ENCODE assay signal across 11 cellular contexts in genomic region chr10:104326991-104327610, GRCh38. TPM values are rescaled to one million over a fixed set of nuclear protein-coding genes. Genes with fewer than 3 reads are reported as not detected.
A peak's percentile ranks its signal among the peaks of the same experiment; 100 is the strongest.
DNase-seq lines count a peak whose midpoint lies in the region; ATAC-seq and TF ChIP-seq lines count a peak whose summit lies in the region.
"Had no signal": no experiment of that assay in that cellular context is flagged by ENCODE, and none has a peak within 500 bp of the region (broad histone marks: within the 10 kb centered on the region; RNA-seq: fewer than 3 reads in every experiment).

No MANE protein-coding gene starts in this region.

- no peak overlapping the region for H2AFZ ChIP-seq in DND-41 (ENCODE audit: low read depth, low read length)

- H3K79me2 ChIP-seq in DND-41 (ENCODE audit: insufficient read depth, low read length) = peaks cover 100% of the 10 kb centered on the region

- H3K9me3 ChIP-seq in DND-41 (ENCODE audit: insufficient read depth, low read length, severe bottlenecking) = no peaks in the 10 kb centered on the region
- H3K9me3 ChIP-seq in gastroesophageal sphincter = no peaks in the 10 kb centered on the region

- H3K4me2 ChIP-seq in DND-41 (ENCODE audit: insufficient read depth, low read length) = no peak overlapping the region

- H3K4me3 ChIP-seq in DND-41 (ENCODE audit: low read depth in 1 of 2, low read length in 2 of 2) (no peak overlapping the region), gastroesophageal sphincter (no peak overlapping the region)

- TF ChIP-seq CTCF in DND-41 (IDR thresholded peaks at IDR 0.05; ENCODE audit: borderline replicate concordance, extremely low read depth, low read length, poor library complexity, severe bottlenecking) (no peak), gastroesophageal sphincter (IDR thresholded peaks at IDR 0.05) (no peak)

- 87 to 89% methylated on average over 7 to 9 of the region's 9 CpGs for WGBS in gastroesophageal sphincter (ENCODE audit: low coverage in 1 of 2), 2 donors

- no peak overlapping the region for H3K9ac ChIP-seq in DND-41 (ENCODE audit: low read depth, low read length)

- no peaks in the 10 kb centered on the region for H3K9me3 Mint-ChIP-seq in activated CD4-positive, alpha-beta memory T cell treated with anti-CD3 and anti-CD28 coated beads, Interleukin-2, amount 10 ng/mL, durations not matched to agents 7 days and 5 days

- POLR2A ChIA-PET in activated CD4-positive, alpha-beta memory T cell treated with anti-CD3 and anti-CD28 coated beads, Interleukin-2, amount 10 ng/mL, durations not matched to agents 7 days and 5 days (lab: Charles Lee) = interaction anchor here (0.8 to 7.1 kb wide), 2 partner anchors 9 to 12 kb away, joined by 3 to 49 read pairs; partner anchors contain the start of gene ITPRIP

- H3K4me1 ChIP-seq in DND-41 (ENCODE audit: insufficient read depth, low read length) = peaks cover 38% of the 10 kb centered on the region
- H3K4me1 ChIP-seq in gastroesophageal sphincter = peaks cover 41 to 100% (median 98%) of the 10 kb centered on the region in 3 donors

- DNase-seq in DND-41 = no peak
- no peak for DNase-seq in activated CD4-positive, alpha-beta memory T cell treated with anti-CD3 and anti-CD28 coated beads, Interleukin-2, amount 10 ng/mL, durations not matched to agents 7 days and 5 days
- DNase-seq in retina = peak; percentile 35
- DNase-seq in DMS114 treated with DMSO at 0.1 percent for 48 hours (lab: John Stamatoyannopoulos, UW; ENCODE audit: unreplicated experiment) = no peak
- DNase-seq: activated CD4-positive, CD25-positive, alpha-beta regulatory T cell; NCI-H524; nucleus accumbens had no signal

- CTCF ChIA-PET in activated CD4-positive, alpha-beta memory T cell treated with anti-CD3 and anti-CD28 coated beads, Interleukin-2, amount 10 ng/mL, durations not matched to agents 7 days and 5 days (lab: Charles Lee) = interaction anchor here (1.2 to 4.1 kb wide), 3 partner anchors 11 to 52 kb away, joined by 3 to 16 read pairs (median 5); partner anchors contain the start of gene ITPRIP

- H3K27ac Mint-ChIP-seq in activated CD4-positive, alpha-beta memory T cell treated with anti-CD3 and anti-CD28 coated beads, Interleukin-2, amount 10 ng/mL, durations not matched to agents 7 days and 5 days = peak overlapping the region; percentile 41

- no peak for ATAC-seq in DND-41 (ENCODE audit: insufficient read depth, low read depth)
- no peak for ATAC-seq in gastroesophageal sphincter
- no peak for ATAC-seq in GM21367 (IDR thresholded peaks at IDR 0.05; ENCODE audit: unreplicated experiment)
- no peak for ATAC-seq in HG03139 (IDR thresholded peaks at IDR 0.05; ENCODE audit: unreplicated experiment)
- no peak for ATAC-seq in HG03097 (IDR thresholded peaks at IDR 0.05; ENCODE audit: low FRiP score, unreplicated experiment)

- H3K27me3 ChIP-seq in DND-41 (ENCODE audit: insufficient read depth, low read length, poor library complexity) (no peaks in the 10 kb centered on the region), gastroesophageal sphincter (no peaks in the 10 kb centered on the region)

- H3K4me3 Mint-ChIP-seq in activated CD4-positive, alpha-beta memory T cell treated with anti-CD3 and anti-CD28 coated beads, Interleukin-2, amount 10 ng/mL, durations not matched to agents 7 days and 5 days = no peak overlapping the region

- peaks cover 41% of the 10 kb centered on the region for H3K36me3 Mint-ChIP-seq in activated CD4-positive, alpha-beta memory T cell treated with anti-CD3 and anti-CD28 coated beads, Interleukin-2, amount 10 ng/mL, durations not matched to agents 7 days and 5 days (ENCODE audit: low read depth)

- TF ChIP-seq EP300 in gastroesophageal sphincter (IDR thresholded peaks at IDR 0.05) = no peak

- H3K27ac ChIP-seq in DND-41 (ENCODE audit: low read length) (peak overlapping the region; percentile 3; the same call in 1 of the 2 replicates), gastroesophageal sphincter (peak overlapping the region in 3 of 4 donors; percentile 98 to 100 (median 99))

- H3K4me1 Mint-ChIP-seq in activated CD4-positive, alpha-beta memory T cell treated with anti-CD3 and anti-CD28 coated beads, Interleukin-2, amount 10 ng/mL, durations not matched to agents 7 days and 5 days = peaks cover 97% of the 10 kb centered on the region

- H3K36me3 ChIP-seq in DND-41 (ENCODE audit: insufficient read depth, low read length) (peaks cover 5% of the 10 kb centered on the region; the same call in 1 of the 2 replicates), gastroesophageal sphincter (no peaks in the 10 kb centered on the region)

- peaks cover 97% of the 10 kb centered on the region for H4K20me1 ChIP-seq in DND-41 (ENCODE audit: insufficient read depth, low read length)

- TF ChIP-seq POLR2A in gastroesophageal sphincter (IDR thresholded peaks at IDR 0.05) = no peak

- H3K27me3 Mint-ChIP-seq in activated CD4-positive, alpha-beta memory T cell treated with anti-CD3 and anti-CD28 coated beads, Interleukin-2, amount 10 ng/mL, durations not matched to agents 7 days and 5 days = no peaks in the 10 kb centered on the region

RNA-seq across cellular contexts. Expression of gene ITPRIP, which starts 11.2 kb away (rescaled TPM):
- 10 to 100 TPM; 24.6 to 25.9 TPM for total RNA-seq in activated CD4-positive, alpha-beta memory T cell treated with anti-CD3 and anti-CD28 coated beads, Interleukin-2, amount 10 ng/mL, durations not matched to agents 7 days and 5 days
- total RNA-seq in gastroesophageal sphincter = 10 to 100 TPM; 18.1 to 31.5 (median 22.8) TPM

RNA-seq across cellular contexts. Expression of gene CFAP58, which starts 26.5 kb away (rescaled TPM):
- under 1 TPM; 0.45 to 0.58 TPM for total RNA-seq in activated CD4-positive, alpha-beta memory T cell treated with anti-CD3 and anti-CD28 coated beads, Interleukin-2, amount 10 ng/mL, durations not matched to agents 7 days and 5 days
- total RNA-seq in gastroesophageal sphincter = 1 to 10 TPM in 3 of 4 donors, under 1 TPM in 1; 0.27 to 1.6 (median 1.3) TPM

RNA-seq across cellular contexts. Expression of gene GSTO2, which starts 58.1 kb away (rescaled TPM):
- 1 to 10 TPM in 1 of 2 experiments, under 1 TPM in 1; 0.88 to 1.8 TPM for total RNA-seq in activated CD4-positive, alpha-beta memory T cell treated with anti-CD3 and anti-CD28 coated beads, Interleukin-2, amount 10 ng/mL, durations not matched to agents 7 days and 5 days
- 1 to 10 TPM in 1 of 4 donors, under 1 TPM in 3; 0.15 to 1.3 (median 0.21) TPM for total RNA-seq in gastroesophageal sphincter
